8 cellular contexts compared by ENCODE assay signal in genomic region chr20:53939554-53940355, GRCh38.
DNase-seq lines count a peak whose midpoint lies in the region; ATAC-seq and TF ChIP-seq lines count a peak whose summit lies in the region.

No MANE protein-coding gene starts in this region.

- H3K4me1 Mint-ChIP-seq in CD8-positive, alpha-beta memory T cell = peaks cover 19 to 55% (median 43%) of the 10 kb centered on the region in 3 donors
- peaks cover 43% of the 10 kb centered on the region for H3K4me1 Mint-ChIP-seq in activated T-cell treated with anti-CD3 and anti-CD28 coated beads, Interleukin-2, amount 50 U/mL, for 72 hours (ENCODE audit: low read depth)
- H3K4me1 Mint-ChIP-seq in neural crest cell = peaks cover 53% of the 10 kb centered on the region

- H3K9me2 ChIP-seq in PC-9 (ENCODE audit: insufficient read depth) = no peaks in the 10 kb centered on the region

- peak overlapping the region in 4 of 8 donors; percentile 29 to 44 (median 39) for H3K27ac Mint-ChIP-seq in CD8-positive, alpha-beta memory T cell
- no peak overlapping the region for H3K27ac Mint-ChIP-seq in activated T-cell treated with anti-CD3 and anti-CD28 coated beads, Interleukin-2, amount 50 U/mL, for 72 hours
- H3K27ac Mint-ChIP-seq in neural crest cell (ENCODE audit: unreplicated experiment) = peak overlapping the region; percentile 76

- H2AFZ ChIP-seq in PC-9 = no peak overlapping the region

- H3K4me3 ChIP-seq in CD8-positive, alpha-beta memory T cell (ENCODE audit: low read length) = no peak overlapping the region
- no peak overlapping the region for H3K4me3 ChIP-seq in PC-9
- no peak overlapping the region for H3K4me3 ChIP-seq in fibroblast of pulmonary artery (replicated peaks; ENCODE audit: low read depth, low read length)

- POLR2A ChIA-PET in CD8-positive, alpha-beta memory T cell (lab: Charles Lee) = interaction anchor here (0.6 to 1.0 kb wide), 5 partner anchors 36 to 365 kb away, joined by 4 to 7 read pairs (median 5); no protein-coding TSS in a partner anchor
- POLR2A ChIA-PET in PC-9 (lab: Charles Lee; ENCODE audit: unreplicated experiment) = interaction anchor here (0.5 kb wide), 1 partner anchor 31 kb away, joined by 3 read pairs; no protein-coding TSS in a partner anchor

- no peak overlapping the region for H3K27ac ChIP-seq in CD8-positive, alpha-beta memory T cell (ENCODE audit: low read depth, low read length)
- peak overlapping the region; percentile 65 for H3K27ac ChIP-seq in PC-9

- no peaks in the 10 kb centered on the region for H3K9me3 Mint-ChIP-seq in CD8-positive, alpha-beta memory T cell
- H3K9me3 Mint-ChIP-seq in activated T-cell treated with anti-CD3 and anti-CD28 coated beads, Interleukin-2, amount 50 U/mL, for 72 hours = no peaks in the 10 kb centered on the region
- H3K9me3 Mint-ChIP-seq in neural crest cell = no peaks in the 10 kb centered on the region

- no peaks in the 10 kb centered on the region for H4K20me1 ChIP-seq in PC-9 (ENCODE audit: insufficient read depth)

- no peaks in the 10 kb centered on the region for H3K79me2 ChIP-seq in PC-9 (ENCODE audit: low read depth)

- no peaks in the 10 kb centered on the region for H3K36me3 Mint-ChIP-seq in CD8-positive, alpha-beta memory T cell
- H3K36me3 Mint-ChIP-seq in activated T-cell treated with anti-CD3 and anti-CD28 coated beads, Interleukin-2, amount 50 U/mL, for 72 hours (ENCODE audit: insufficient read depth in 2 of 2) = no peaks in the 10 kb centered on the region
- no peaks in the 10 kb centered on the region for H3K36me3 Mint-ChIP-seq in neural crest cell (ENCODE audit: low read depth)

- H3K27me3 ChIP-seq in CD8-positive, alpha-beta memory T cell (ENCODE audit: insufficient read depth, low read length, poor library complexity, severe bottlenecking) = no peaks in the 10 kb centered on the region
- H3K27me3 ChIP-seq in PC-9 (ENCODE audit: insufficient read depth, low read depth) = no peaks in the 10 kb centered on the region

- H3K4me2 ChIP-seq in PC-9 = peak overlapping the region; percentile 37

- no peaks in the 10 kb centered on the region for H3K9me3 ChIP-seq in CD8-positive, alpha-beta memory T cell (ENCODE audit: low read length)
- H3K9me3 ChIP-seq in PC-9 (ENCODE audit: insufficient read depth, low read depth) = no peaks in the 10 kb centered on the region; the same call in 1 of the 2 replicates

- peaks cover 17% of the 10 kb centered on the region for H3K4me1 ChIP-seq in CD8-positive, alpha-beta memory T cell (ENCODE audit: insufficient read depth, low read length)
- peaks cover 26% of the 10 kb centered on the region for H3K4me1 ChIP-seq in PC-9 (replicated peaks; ENCODE audit: insufficient read depth)

- DNase-seq in CD8-positive, alpha-beta memory T cell = peak; percentile 34 to 76 (median 53)
- DNase-seq in HPDE6-E6E7 (ENCODE audit: extremely low spot score) (peak; percentile 91), PC-9 (peak; percentile 89 to 90), fibroblast of pulmonary artery (ENCODE audit: low read depth) (peak; percentile 97), neural crest cell (ENCODE audit: low read depth, low spot score) (peak; percentile 76), stromal cell of bone marrow (ENCODE audit: low read depth) (peak; percentile 95)
- DNase-seq in activated T-cell treated with anti-CD3 and anti-CD28 coated beads, Interleukin-2, amount 50 U/mL, for 72 hours = peak; percentile 71 to 74

- peaks cover 13% of the 10 kb centered on the region for H3F3A ChIP-seq in PC-9 (ENCODE audit: insufficient read depth, low read depth)

- TF ChIP-seq CTCF in PC-9 (conservative IDR thresholded peaks at IDR 0.05) (peak; percentile 96), fibroblast of pulmonary artery (IDR thresholded peaks at IDR 0.05; ENCODE audit: low read length, missing control alignments) (peak; percentile 74), neural crest cell (conservative IDR thresholded peaks at IDR 0.05) (peak; percentile 80)

- no peaks in the 10 kb centered on the region for H3K27me3 Mint-ChIP-seq in CD8-positive, alpha-beta memory T cell
- H3K27me3 Mint-ChIP-seq in activated T-cell treated with anti-CD3 and anti-CD28 coated beads, Interleukin-2, amount 50 U/mL, for 72 hours (ENCODE audit: low read depth) = no peaks in the 10 kb centered on the region
- H3K27me3 Mint-ChIP-seq in neural crest cell (ENCODE audit: low read depth) = no peaks in the 10 kb centered on the region

- BruUV-seq in PC-9 (replicated peaks; lab: Mats Ljungman, UMichigan) = no TSS peak

- no peak overlapping the region for H3K4me3 Mint-ChIP-seq in CD8-positive, alpha-beta memory T cell
- no peak overlapping the region for H3K4me3 Mint-ChIP-seq in activated T-cell treated with anti-CD3 and anti-CD28 coated beads, Interleukin-2, amount 50 U/mL, for 72 hours
- H3K4me3 Mint-ChIP-seq in neural crest cell = peak overlapping the region; percentile 85

- peak; percentile 77 for ATAC-seq in GM19455 (IDR thresholded peaks at IDR 0.05; ENCODE audit: unreplicated experiment)
- peak; percentile 70 to 83 for ATAC-seq in activated T-cell treated with anti-CD3 and anti-CD28 coated beads, Interleukin-2, amount 50 U/mL, for 72 hours (replicated peaks in 1 of 2)

- CTCF ChIA-PET in CD8-positive, alpha-beta memory T cell (lab: Charles Lee) = interaction anchor here (0.7 to 3.9 kb wide), 26 partner anchors 9 to 774 kb away, joined by 3 to 20 read pairs (median 4); no protein-coding TSS in a partner anchor
- CTCF ChIA-PET in PC-9 (lab: Charles Lee) = interaction anchor here (0.5 to 1.2 kb wide), 16 partner anchors 8 to 528 kb away, joined by 3 to 12 read pairs (median 4); no protein-coding TSS in a partner anchor

- no peaks in the 10 kb centered on the region for H3K36me3 ChIP-seq in CD8-positive, alpha-beta memory T cell (ENCODE audit: insufficient read depth, low read length)
- no peaks in the 10 kb centered on the region for H3K36me3 ChIP-seq in PC-9 (ENCODE audit: low read depth)

- intact Hi-C loops in PC-9 (cut with micrococcal nuclease; ENCODE audit: unreplicated experiment) = loop anchor here (1.0 to 5.0 kb wide), 8 partner anchors 24 to 1627 kb away; no protein-coding TSS in a partner anchor
